In the genomic region with DNA sequence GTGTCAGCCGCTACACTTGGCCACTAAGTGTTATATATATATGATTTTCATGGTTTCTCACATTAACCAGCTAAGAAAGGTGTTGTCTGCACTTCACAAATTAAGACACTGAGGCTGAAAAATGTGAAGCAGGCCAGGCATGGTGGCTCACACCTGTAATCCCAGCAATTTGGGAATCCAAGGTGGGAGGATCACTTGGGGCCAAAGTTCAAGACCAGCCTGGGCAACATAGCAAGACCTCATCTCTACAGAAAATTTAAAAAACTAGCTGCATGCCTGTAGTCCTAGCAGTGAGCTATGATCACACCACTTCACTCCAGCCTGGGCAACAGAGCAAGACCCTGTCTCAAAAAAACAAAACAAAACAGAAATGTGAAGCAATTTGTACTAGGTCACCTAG, we compare ENCODE assay signal across 1 cellular context.
TF ChIP-seq lines count a peak whose summit lies in the region.

No MANE protein-coding gene starts in this region.

TF ChIP-seq in HCT116, 20 proteins besides CTCF, POLR2A, EP300 and RAD21:
- TF ChIP-seq YY1 (IDR thresholded peaks at IDR 0.05; ENCODE audit: extremely low read depth, insufficient replicate concordance, low read depth, low read length) (no peak), MAX (IDR thresholded peaks at IDR 0.05) (no peak), ELF1 (IDR thresholded peaks at IDR 0.05; ENCODE audit: borderline replicate concordance, low read depth) (no peak), ZNF274 (IDR thresholded peaks at IDR 0.05; ENCODE audit: low read depth, low read length) (no peak), JUND (IDR thresholded peaks at IDR 0.05) (no peak), CBX3 (IDR thresholded peaks at IDR 0.05; ENCODE audit: low read depth) (no peak), CEBPB (IDR thresholded peaks at IDR 0.05; ENCODE audit: low read depth) (no peak), EZH2 (IDR thresholded peaks at IDR 0.05) (no peak)
- TF ChIP-seq, protein P1, sequence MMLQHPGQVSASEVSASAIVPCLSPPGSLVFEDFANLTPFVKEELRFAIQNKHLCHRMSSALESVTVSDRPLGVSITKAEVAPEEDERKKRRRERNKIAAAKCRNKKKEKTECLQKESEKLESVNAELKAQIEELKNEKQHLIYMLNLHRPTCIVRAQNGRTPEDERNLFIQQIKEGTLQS (IDR thresholded peaks at IDR 0.05): no peak
